In the genomic region with DNA sequence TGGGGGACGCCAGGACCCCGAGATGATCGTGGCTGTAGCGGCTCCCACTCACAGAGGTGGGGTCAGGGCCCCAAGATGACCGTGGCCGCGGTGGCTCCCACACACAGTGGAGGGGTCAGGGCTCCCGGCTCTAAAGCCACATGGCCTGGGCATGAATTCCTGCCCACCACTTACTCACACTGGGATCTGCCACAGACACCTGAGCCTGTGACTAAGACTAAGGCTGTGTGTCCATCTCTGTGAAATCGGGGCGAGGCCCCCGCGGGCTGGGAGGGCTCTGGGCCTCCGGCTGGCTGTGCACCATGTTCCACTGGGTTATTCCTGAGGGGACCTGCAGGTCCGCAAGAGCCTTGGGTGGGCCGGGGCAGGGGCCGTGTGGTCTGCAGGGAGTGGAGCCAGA, we compare ENCODE assay signal across 18 cellular contexts. TPM values are rescaled to one million over a fixed set of nuclear protein-coding genes. Genes with fewer than 3 reads are reported as not detected.
DNase-seq lines count a peak whose midpoint lies in the region; ATAC-seq and TF ChIP-seq lines count a peak whose summit lies in the region.
"Had no signal": no experiment of that assay in that cellular context is flagged by ENCODE, and none has a peak within 500 bp of the region (broad histone marks: within the 10 kb centered on the region; RNA-seq: fewer than 3 reads in every experiment).

No MANE protein-coding gene starts in this region.

- H3K9me3 Mint-ChIP-seq in natural killer cell, result no peaks in the 10 kb centered on the region
- H3K9me3 Mint-ChIP-seq in natural killer cell treated with Interleukin-12 subunit alpha and Interleukin-12 subunit beta and Interleukin-15 and Interleukin-18, amount 100 ng/mL, for 72 hours, result no peaks in the 10 kb centered on the region

- H3K4me3 Mint-ChIP-seq in natural killer cell, result no peak overlapping the region
- no peak overlapping the region for H3K4me3 Mint-ChIP-seq in natural killer cell treated with Interleukin-12 subunit alpha and Interleukin-12 subunit beta and Interleukin-15 and Interleukin-18, amount 100 ng/mL, for 72 hours

- H3K36me3 ChIP-seq in RWPE2 (ENCODE audit: low read depth), result no peaks in the 10 kb centered on the region

- no peaks in the 10 kb centered on the region for H3K27me3 ChIP-seq in RWPE2 (ENCODE audit: insufficient read depth, poor library complexity, severe bottlenecking)

- H3K36me3 Mint-ChIP-seq in natural killer cell, result no peaks in the 10 kb centered on the region
- no peaks in the 10 kb centered on the region for H3K36me3 Mint-ChIP-seq in natural killer cell treated with Interleukin-12 subunit alpha and Interleukin-12 subunit beta and Interleukin-15 and Interleukin-18, amount 100 ng/mL, for 72 hours

- no peak for DNase-seq in natural killer cell
- no peak for DNase-seq in natural killer cell treated with Interleukin-12 subunit alpha and Interleukin-12 subunit beta and Interleukin-15 and Interleukin-18, amount 100 ng/mL, for 72 hours (ENCODE audit: low spot score)
- no peak for DNase-seq in RWPE2 (ENCODE audit: low spot score)
- DNase-seq in myocyte (ENCODE audit: low read depth), result peak; percentile 35
- DNase-seq in stimulated activated CD4-positive, alpha-beta T cell treated with anti-CD3 and anti-CD28 coated beads, Interleukin-4, amount 100 ng/mL, for 24 hours, result no peak
- DNase-seq in left lobe of liver (ENCODE audit: low spot score), result no peak
- no peak for DNase-seq in AG20443 (ENCODE audit: low spot score)
- DNase-seq: GOT3, KG1, NCI-H1092, NCI-H146, NCI-H2081 treated with DMSO at 0.1 percent for 48 hours, NCI-H524, SHP77, SK-N-SH had no signal

- no peak overlapping the region for H3K27ac ChIP-seq in RWPE2 (ENCODE audit: poor library complexity, severe bottlenecking)
- H3K27ac ChIP-seq: C4-2B had no signal

- no peaks in the 10 kb centered on the region for H3K27me3 Mint-ChIP-seq in natural killer cell (ENCODE audit: low read depth in 2 of 2)
- H3K27me3 Mint-ChIP-seq in natural killer cell treated with Interleukin-12 subunit alpha and Interleukin-12 subunit beta and Interleukin-15 and Interleukin-18, amount 100 ng/mL, for 72 hours, result no peaks in the 10 kb centered on the region

- H3K4me1 Mint-ChIP-seq in natural killer cell, result peaks cover 37 to 67% of the 10 kb centered on the region in 2 donors
- H3K4me1 Mint-ChIP-seq in natural killer cell treated with Interleukin-12 subunit alpha and Interleukin-12 subunit beta and Interleukin-15 and Interleukin-18, amount 100 ng/mL, for 72 hours (ENCODE audit: low read depth in 2 of 2), result peaks cover 15 to 38% of the 10 kb centered on the region in 2 donors

- H3K27ac Mint-ChIP-seq in natural killer cell, result peak overlapping the region; percentile 83 to 94
- H3K27ac Mint-ChIP-seq in natural killer cell treated with Interleukin-12 subunit alpha and Interleukin-12 subunit beta and Interleukin-15 and Interleukin-18, amount 100 ng/mL, for 72 hours, result no peak overlapping the region

- TF ChIP-seq CTCF in natural killer cell (IDR thresholded peaks at IDR 0.05) (no peak), RWPE2 (IDR thresholded peaks at IDR 0.05; ENCODE audit: poor library complexity, severe bottlenecking) (no peak)

- H3K9me3 ChIP-seq in RWPE2 (ENCODE audit: severe bottlenecking), result no peaks in the 10 kb centered on the region
- H3K9me3 ChIP-seq: SK-N-SH had no signal

- no peak overlapping the region for H3K4me3 ChIP-seq in RWPE2 (ENCODE audit: severe bottlenecking)

- intact Hi-C loops in natural killer cell (cut with micrococcal nuclease), result loop anchor here (2.0 to 5.0 kb wide), 2 partner anchors 15 to 36 kb away; no protein-coding TSS in a partner anchor

- ATAC-seq in natural killer cell, result no peak
- ATAC-seq in natural killer cell treated with Interleukin-12 subunit alpha and Interleukin-12 subunit beta and Interleukin-15 and Interleukin-18, amount 100 ng/mL, for 72 hours, result no peak
- peak; percentile 53 for ATAC-seq in RWPE2 (ENCODE audit: low read depth)
- no peak for ATAC-seq in GM19035 (IDR thresholded peaks at IDR 0.05; ENCODE audit: unreplicated experiment)
- ATAC-seq in left lobe of liver, result no peak
- ATAC-seq: Panc1 had no signal

- no peaks in the 10 kb centered on the region for H3K4me1 ChIP-seq in RWPE2 (ENCODE audit: insufficient read depth, poor library complexity, severe bottlenecking)

RNA-seq across cellular contexts. Expression of a gene that starts 18.5 kb away (rescaled TPM):
- 10 to 100 TPM; 56.3 to 71.0 (median 64.6) TPM for total RNA-seq in natural killer cell
- total RNA-seq in natural killer cell treated with Interleukin-12 subunit alpha and Interleukin-12 subunit beta and Interleukin-15 and Interleukin-18, amount 100 ng/mL, for 72 hours, result 10 to 100 TPM; 23.5 to 24.5 TPM
- total RNA-seq in myocyte, result 0.70 and 0.94 TPM in 2 replicates
- polyA plus RNA-seq in myocyte (2012), result 3.3 TPM
- total RNA-seq in left lobe of liver, result 14.6 TPM

Comparison
In these comparisons a context has a peak if more than half of its experiments do, and no peak if none do; other contexts are left out.
1. H3K27ac Mint-ChIP-seq: peak in natural killer cell (2 of 2); none in natural killer cell treated with Interleukin-12 subunit alpha and Interleukin-12 subunit beta and Interleukin-15 and Interleukin-18, amount 100 ng/mL, for 72 hours (0 of 2).